In the genomic region with DNA sequence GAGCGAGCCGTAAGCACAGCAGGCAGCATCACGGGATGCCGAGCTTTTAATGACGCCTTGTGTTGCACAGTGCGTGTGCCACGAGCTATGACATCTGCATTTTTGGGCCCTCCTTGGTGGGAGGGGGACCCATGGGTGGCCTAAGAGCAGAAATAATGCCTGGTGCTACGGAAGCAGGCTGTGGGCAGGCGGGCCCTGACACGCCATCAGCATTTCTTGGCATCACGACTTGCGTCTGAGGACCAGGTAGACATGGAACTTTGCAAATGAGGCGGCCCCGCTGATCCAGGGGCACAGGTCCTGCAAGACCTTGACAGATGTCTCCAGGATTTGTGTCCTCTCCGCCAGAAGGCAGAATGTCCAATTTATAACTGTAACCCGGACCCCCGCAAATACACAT, we compare ENCODE assay signal across 22 cellular contexts.
"Had no signal": no experiment of that assay in that cellular context is flagged by ENCODE, and none has a peak within 500 bp of the region (broad histone marks: within the 10 kb centered on the region; RNA-seq: fewer than 3 reads in every experiment).

No MANE protein-coding gene starts in this region.

- H3K36me3 ChIP-seq: esophagus squamous epithelium, gastrocnemius medialis, heart right ventricle, left lung, lower lobe of right lung had no signal

- H3K4me1 ChIP-seq: esophagus squamous epithelium, gastrocnemius medialis, heart right ventricle, left lung, lower lobe of right lung had no signal

- H3K9me3 ChIP-seq: esophagus squamous epithelium, gastrocnemius medialis, heart right ventricle, left lung, lower lobe of right lung had no signal

- ATAC-seq: gastrocnemius medialis, heart right ventricle, left cardiac atrium, left lung, left ventricle myocardium superior, lower lobe of right lung had no signal

- H3K27me3 ChIP-seq: dorsolateral prefrontal cortex, esophagus squamous epithelium, gastrocnemius medialis, left lung had no signal

- DNase-seq: dermis blood vessel endothelial cell; dorsolateral prefrontal cortex; effector CD4-positive, alpha-beta T cell; effector memory CD4-positive, alpha-beta T cell; esophagus squamous epithelium; foreskin fibroblast; foreskin melanocyte; gastrocnemius medialis; glutamatergic neuron; heart right ventricle; hippocampal formation; left cardiac atrium; left lung; left ventricle myocardium superior; lower lobe of right lung; mesendoderm; midbrain had no signal

- H3K4me3 ChIP-seq: coronary artery, dorsolateral prefrontal cortex, esophagus squamous epithelium, gastrocnemius medialis, heart right ventricle, left lung, lower lobe of right lung had no signal

- H3K27ac ChIP-seq: coronary artery, dorsolateral prefrontal cortex, esophagus squamous epithelium, gastrocnemius medialis, heart right ventricle, left lung, lower lobe of right lung had no signal

- FAIRE-seq: colon, endothelial cell of umbilical vein, islet of Langerhans, keratinocyte had no signal
